10 cellular contexts compared by ENCODE assay signal in genomic region chr13:110445183-110445582, GRCh38.
DNase-seq lines count a peak whose midpoint lies in the region; ATAC-seq and TF ChIP-seq lines count a peak whose summit lies in the region.
"Had no signal": no experiment of that assay in that cellular context is flagged by ENCODE, and none has a peak within 500 bp of the region (broad histone marks: within the 10 kb centered on the region; RNA-seq: fewer than 3 reads in every experiment).

No MANE protein-coding gene starts in this region.

- TF ChIP-seq CTCF in astrocyte of the spinal cord (IDR thresholded peaks at IDR 0.05; ENCODE audit: low read depth, low read length), result no peak

- ATAC-seq in GM19328 (IDR thresholded peaks at IDR 0.05; ENCODE audit: unreplicated experiment) (peak; percentile 40), HG03159 (IDR thresholded peaks at IDR 0.05; ENCODE audit: unreplicated experiment) (peak; percentile 63)

- no peak overlapping the region for H3K4me3 ChIP-seq in astrocyte of the spinal cord (ENCODE audit: low read depth, low read length)
- H3K4me3 ChIP-seq: spleen had no signal

- in situ Hi-C loops in astrocyte of the spinal cord (cut with HindIII; ENCODE audit: low sequenced_read_pairs), result no loop called here

- DNase-seq in A172 (ENCODE audit: low spot score), result peak; percentile 28
- peak; percentile 83 for DNase-seq in astrocyte of the spinal cord (ENCODE audit: low read depth, low spot score)
- DNase-seq in hypothalamus (lab: John Stamatoyannopoulos, UW), result no peak
- DNase-seq in SW480 (ENCODE audit: low spot score), result no peak
- no peak for DNase-seq in mucosa of gallbladder (ENCODE audit: low spot score)
- DNase-seq in NCI-H1105 treated with DMSO at 0.1 percent for 48 hours (lab: John Stamatoyannopoulos, UW), result no peak
- DNase-seq: spleen, T-helper 9 cell had no signal

Comparison
In these comparisons a context has a peak if more than half of its experiments do, and no peak if none do; other contexts are left out.
1. DNase-seq: peak in A172 (single experiment) and astrocyte of the spinal cord (single experiment); none in hypothalamus (0 of 51), SW480 (single experiment), mucosa of gallbladder (single experiment) and NCI-H1105 treated with DMSO at 0.1 percent for 48 hours (single experiment).